Comparison of ENCODE assay signal across 8 cellular contexts in the genomic region with DNA sequence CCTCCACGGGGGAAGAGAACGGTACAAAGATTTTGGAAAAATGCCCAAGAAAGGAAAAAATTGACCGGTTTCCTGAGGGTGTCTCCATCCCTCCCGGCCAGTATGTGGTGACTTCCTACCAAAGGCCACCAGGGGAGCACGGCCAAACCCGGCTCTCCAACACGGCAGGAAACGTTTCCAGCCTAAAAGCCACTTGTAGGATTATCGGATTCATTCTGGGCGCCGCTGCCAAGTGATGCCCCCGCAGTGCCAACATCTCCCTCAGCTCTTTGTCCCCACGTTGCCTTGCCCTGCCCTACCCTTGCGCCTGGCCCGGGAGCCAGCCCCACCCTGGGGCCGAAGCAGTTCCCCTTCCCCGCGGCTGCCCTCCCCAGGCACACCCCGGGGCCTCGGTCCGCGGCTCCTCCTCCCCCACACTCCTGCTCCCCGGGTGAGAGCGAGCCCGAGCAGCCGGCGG. TPM values are rescaled to one million over a fixed set of nuclear protein-coding genes. Genes with fewer than 3 reads are reported as not detected.
DNase-seq lines count a peak whose midpoint lies in the region; ATAC-seq and TF ChIP-seq lines count a peak whose summit lies in the region.

No MANE protein-coding gene starts in this region.

- H3K4me1 Mint-ChIP-seq in activated CD4-positive, alpha-beta memory T cell treated with anti-CD3 and anti-CD28 coated beads, Interleukin-2, amount 10 ng/mL, durations not matched to agents 7 days and 5 days, result peaks cover 50% of the 10 kb centered on the region

- H3K9me3 ChIP-seq in mononuclear cell (ENCODE audit: low read depth, low read length), result no peaks in the 10 kb centered on the region
- no peaks in the 10 kb centered on the region for H3K9me3 ChIP-seq in suprapubic skin

- WGBS in suprapubic skin, result under 1% methylated on average over 12 of the region's 27 CpGs

- no peak for TF ChIP-seq EP300 in suprapubic skin (IDR thresholded peaks at IDR 0.05)

- H3K36me3 ChIP-seq in suprapubic skin, result peaks cover 8% of the 10 kb centered on the region

- DNase-seq in AG09319 (ENCODE audit: extremely low read depth, low read depth) (peak; percentile 30), NCI-H226 (peak; percentile 50), epithelial cell of esophagus (ENCODE audit: low read depth) (peak; percentile 58), suprapubic skin (ENCODE audit: low spot score in 2 of 2) (peak; percentile 87)
- peak; percentile 50 for DNase-seq in activated CD4-positive, alpha-beta memory T cell treated with anti-CD3 and anti-CD28 coated beads, Interleukin-2, amount 10 ng/mL, durations not matched to agents 7 days and 5 days

- H3K4me1 ChIP-seq in mononuclear cell (ENCODE audit: insufficient read depth, low read length), result peaks cover 42% of the 10 kb centered on the region
- peaks cover 46% of the 10 kb centered on the region for H3K4me1 ChIP-seq in suprapubic skin

- peaks cover 11% of the 10 kb centered on the region for H3K27me3 Mint-ChIP-seq in activated CD4-positive, alpha-beta memory T cell treated with anti-CD3 and anti-CD28 coated beads, Interleukin-2, amount 10 ng/mL, durations not matched to agents 7 days and 5 days

- H3K4me3 Mint-ChIP-seq in activated CD4-positive, alpha-beta memory T cell treated with anti-CD3 and anti-CD28 coated beads, Interleukin-2, amount 10 ng/mL, durations not matched to agents 7 days and 5 days, result peak overlapping the region; percentile 88

- H3K4me3 ChIP-seq in epithelial cell of esophagus (ENCODE audit: low read length) (peak overlapping the region; percentile 74), mononuclear cell (ENCODE audit: low read length) (peak overlapping the region; percentile 93), suprapubic skin (peak overlapping the region; percentile 100)

- POLR2A ChIA-PET in activated CD4-positive, alpha-beta memory T cell treated with anti-CD3 and anti-CD28 coated beads, Interleukin-2, amount 10 ng/mL, durations not matched to agents 7 days and 5 days (lab: Charles Lee), result interaction anchor here (1.0 to 2.4 kb wide), 12 partner anchors 20 to 107 kb away, joined by 3 to 10 read pairs (median 4); a partner anchor contains a TSS

- H3K27me3 ChIP-seq in mononuclear cell (ENCODE audit: insufficient read depth, low read length), result no peaks in the 10 kb centered on the region
- H3K27me3 ChIP-seq in suprapubic skin, result no peaks in the 10 kb centered on the region

- peaks cover 29% of the 10 kb centered on the region for H3K36me3 Mint-ChIP-seq in activated CD4-positive, alpha-beta memory T cell treated with anti-CD3 and anti-CD28 coated beads, Interleukin-2, amount 10 ng/mL, durations not matched to agents 7 days and 5 days (ENCODE audit: low read depth)

- peak; percentile 66 for TF ChIP-seq CTCF in AG09319 (IDR thresholded peaks at IDR 0.05; ENCODE audit: low read depth, low read length)
- peak; percentile 58 for TF ChIP-seq CTCF in epithelial cell of esophagus (IDR thresholded peaks at IDR 0.05; ENCODE audit: insufficient read depth, low read depth, low read length, missing control alignments)
- TF ChIP-seq CTCF in suprapubic skin (IDR thresholded peaks at IDR 0.05), result peak; percentile 45 to 47

- peak overlapping the region; percentile 87 for H3K27ac Mint-ChIP-seq in activated CD4-positive, alpha-beta memory T cell treated with anti-CD3 and anti-CD28 coated beads, Interleukin-2, amount 10 ng/mL, durations not matched to agents 7 days and 5 days

- ATAC-seq in GM18499 (IDR thresholded peaks at IDR 0.05; ENCODE audit: insufficient read depth, unreplicated experiment) (peak; percentile 15), HG02943 (IDR thresholded peaks at IDR 0.05; ENCODE audit: low read depth, unreplicated experiment) (peak; percentile 30)

- H3K9me3 Mint-ChIP-seq in activated CD4-positive, alpha-beta memory T cell treated with anti-CD3 and anti-CD28 coated beads, Interleukin-2, amount 10 ng/mL, durations not matched to agents 7 days and 5 days, result no peaks in the 10 kb centered on the region

- H3K27ac ChIP-seq in suprapubic skin, result peak overlapping the region; percentile 99

- CTCF ChIA-PET in activated CD4-positive, alpha-beta memory T cell treated with anti-CD3 and anti-CD28 coated beads, Interleukin-2, amount 10 ng/mL, durations not matched to agents 7 days and 5 days (lab: Charles Lee), result interaction anchor here (0.7 kb wide), 1 partner anchor 90 kb away, joined by 3 read pairs; no protein-coding TSS in a partner anchor

- no peak for TF ChIP-seq POLR2A in suprapubic skin (IDR thresholded peaks at IDR 0.05)

RNA-seq across cellular contexts. Expression of a gene that starts 0.7 kb away (rescaled TPM):
- 10 to 100 TPM; 19.9 to 21.9 TPM for total RNA-seq in activated CD4-positive, alpha-beta memory T cell treated with anti-CD3 and anti-CD28 coated beads, Interleukin-2, amount 10 ng/mL, durations not matched to agents 7 days and 5 days
- 20.0 TPM for total RNA-seq in mononuclear cell
- 10 to 100 TPM; 38.9 to 53.7 (median 49.0) TPM for total RNA-seq in suprapubic skin

RNA-seq across cellular contexts. Expression of a gene that starts 37.2 kb away (rescaled TPM):
- 10 to 100 TPM; 59.3 to 64.8 TPM for total RNA-seq in activated CD4-positive, alpha-beta memory T cell treated with anti-CD3 and anti-CD28 coated beads, Interleukin-2, amount 10 ng/mL, durations not matched to agents 7 days and 5 days
- total RNA-seq in mononuclear cell (12.1 TPM), suprapubic skin (100 to 1,000 TPM in 2 of 4 donors, 10 to 100 TPM in 2; 74.9 to 116 (median 103) TPM)

RNA-seq across cellular contexts. Expression of a gene that starts 55.3 kb away (rescaled TPM):
- 100 to 1,000 TPM; 352 to 374 TPM for total RNA-seq in activated CD4-positive, alpha-beta memory T cell treated with anti-CD3 and anti-CD28 coated beads, Interleukin-2, amount 10 ng/mL, durations not matched to agents 7 days and 5 days
- total RNA-seq in mononuclear cell (202 TPM), suprapubic skin (100 to 1,000 TPM; 467 to 572 (median 520) TPM)

Comparison
In these comparisons a context has a peak if more than half of its experiments do, and no peak if none do; other contexts are left out.
1. Peak in every context shown above with its lines: DNase-seq, ATAC-seq, H3K4me3 ChIP-seq and H3K27ac ChIP-seq.
2. DNase-seq: peak in every context shown above with its lines; median percentile 87 in suprapubic skin; 58 in epithelial cell of esophagus; 50 in NCI-H226; 50 in activated CD4-positive, alpha-beta memory T cell treated with anti-CD3 and anti-CD28 coated beads, Interleukin-2, amount 10 ng/mL, durations not matched to agents 7 days and 5 days; 30 in AG09319.